Comparison of ENCODE assay signal across 8 cellular contexts in the genomic region with DNA sequence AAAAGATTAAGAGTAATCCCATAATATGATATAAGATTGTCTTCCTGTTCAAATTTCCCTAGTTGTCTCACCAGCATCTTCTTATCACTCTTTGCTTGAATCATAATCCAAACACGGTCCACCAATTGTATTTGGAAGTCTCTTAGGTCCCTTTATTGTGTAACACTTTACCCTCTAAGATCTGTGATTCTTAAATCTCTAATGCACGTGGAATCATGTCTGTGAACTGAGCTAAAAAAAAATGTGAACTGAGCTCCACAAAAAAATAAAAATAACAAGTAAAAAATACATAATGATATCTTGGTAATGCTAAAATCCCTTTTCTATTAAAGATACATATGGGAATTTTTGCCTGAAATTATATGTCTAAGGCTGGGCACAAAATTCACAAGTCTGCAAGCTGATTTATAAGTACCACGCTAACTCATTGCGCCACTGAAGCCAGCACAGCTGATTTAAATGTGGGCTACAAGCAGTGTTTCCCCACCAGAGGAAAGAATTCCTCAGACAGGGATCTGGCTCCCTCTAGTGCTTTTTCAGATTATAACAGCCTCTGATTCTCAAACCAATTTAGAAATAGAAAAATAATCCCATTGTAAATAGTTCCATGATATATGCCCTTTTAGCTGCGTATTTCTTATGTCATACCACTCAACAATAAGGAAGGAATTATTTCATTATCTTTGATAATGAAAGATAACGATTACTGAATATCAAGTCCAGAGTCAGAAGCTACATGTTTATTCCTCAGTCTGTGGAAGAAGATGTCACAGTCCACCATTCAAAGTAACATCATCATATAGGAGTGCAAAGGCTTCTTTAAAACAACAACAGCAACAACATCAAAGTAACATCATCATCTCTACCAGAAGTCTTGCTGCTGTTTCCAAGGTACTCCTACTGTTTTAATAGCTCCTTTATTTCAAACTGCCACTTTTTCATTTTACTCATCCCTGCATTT. TPM values are rescaled to one million over a fixed set of nuclear protein-coding genes. Genes with fewer than 3 reads are reported as not detected.
A peak's percentile ranks its signal among the peaks of the same experiment; 100 is the strongest.
DNase-seq lines count a peak whose midpoint lies in the region; ATAC-seq and TF ChIP-seq lines count a peak whose summit lies in the region.

No MANE protein-coding gene starts in this region.

- intact Hi-C loops in tibial artery (cut with DNase I; ENCODE audit: low total_unique reads), result loop anchor here (2.0 to 10.0 kb wide), 2 partner anchors 752 to 1644 kb away; a partner anchor contains a TSS

- no peaks in the 10 kb centered on the region for H3K27me3 ChIP-seq in mesenchymal stem cell (ENCODE audit: control insufficient read depth in 1 of 2, insufficient read depth in 1 of 2, low read length in 2 of 2)
- H3K27me3 ChIP-seq in tibial artery, result no peaks in the 10 kb centered on the region

- no peak overlapping the region for H2BK120ac ChIP-seq in mesenchymal stem cell (ENCODE audit: low read depth, low read length)

- no peaks in the 10 kb centered on the region for H3K9me3 ChIP-seq in mesenchymal stem cell (ENCODE audit: control insufficient read depth, low read length)
- no peaks in the 10 kb centered on the region for H3K9me3 ChIP-seq in tibial artery

- H3K9ac ChIP-seq in mesenchymal stem cell (ENCODE audit: low read length), result peak overlapping the region; percentile 68

- peaks cover 12% of the 10 kb centered on the region for H3K27me3 Mint-ChIP-seq in T-helper 2 cell treated with Interferon-gamma antibody and Interleukin-4, amounts not matched to agents 5 μg/mL and 100 μg/mL, for 36 hours (ENCODE audit: low read depth)

- H3K9me3 Mint-ChIP-seq in T-helper 2 cell treated with Interferon-gamma antibody and Interleukin-4, amounts not matched to agents 5 μg/mL and 100 μg/mL, for 36 hours, result no peaks in the 10 kb centered on the region

- no peak overlapping the region for H2AFZ ChIP-seq in mesenchymal stem cell (ENCODE audit: low read depth, low read length)

- H3K79me1 ChIP-seq in mesenchymal stem cell (replicated peaks; ENCODE audit: low read length, poor library complexity, severe bottlenecking), result no peaks in the 10 kb centered on the region

- TF ChIP-seq CTCF in C4-2B (conservative IDR thresholded peaks at IDR 0.05), result peak; percentile 89
- TF ChIP-seq CTCF in tibial artery (IDR thresholded peaks at IDR 0.05), result peak; percentile 91 to 92

- H2BK12ac ChIP-seq in mesenchymal stem cell (ENCODE audit: low read length in 2 of 2), result no peak overlapping the region

- DNase-seq in NCI-H2081 (lab: John Stamatoyannopoulos, UW) (peak; percentile 40 to 57), mesenchymal stem cell (peak; percentile 85), tibial artery (peak in 1 of 2 donors; percentile 72)
- DNase-seq in T-helper 2 cell treated with Interferon-gamma antibody and Interleukin-4, amounts not matched to agents 5 μg/mL and 100 μg/mL, for 36 hours (ENCODE audit: low spot score), result peak; percentile 9
- DNase-seq in effector CD4-positive, alpha-beta T cell, result peak; percentile 20

- no peak overlapping the region for H4K91ac ChIP-seq in mesenchymal stem cell (ENCODE audit: low read length)

- no peak overlapping the region for H3K18ac ChIP-seq in mesenchymal stem cell (ENCODE audit: low read depth in 1 of 2, low read length in 2 of 2)

- no peak overlapping the region for H3K4ac ChIP-seq in mesenchymal stem cell (ENCODE audit: low read depth in 1 of 2, low read length in 2 of 2)

- H3K4me1 ChIP-seq in mesenchymal stem cell (ENCODE audit: control insufficient read depth, insufficient read depth, low read depth, low read length), result no peaks in the 10 kb centered on the region
- peaks cover 0 to 3% (median 0%) of the 10 kb centered on the region in 4 donors for H3K4me1 ChIP-seq in tibial artery

- 18% methylated on average over 4 of the region's 6 CpGs for WGBS in mesenchymal stem cell

- H3K23ac ChIP-seq in mesenchymal stem cell (ENCODE audit: low read length in 2 of 2), result no peak overlapping the region

- H3K36me3 Mint-ChIP-seq in T-helper 2 cell treated with Interferon-gamma antibody and Interleukin-4, amounts not matched to agents 5 μg/mL and 100 μg/mL, for 36 hours (ENCODE audit: low read depth), result no peaks in the 10 kb centered on the region

- no peak overlapping the region for H2BK5ac ChIP-seq in mesenchymal stem cell (ENCODE audit: low read depth, low read length, poor library complexity, severe bottlenecking)

- no peak overlapping the region for H3K27ac ChIP-seq in C4-2B
- H3K27ac ChIP-seq in mesenchymal stem cell (ENCODE audit: low read length, poor library complexity, severe bottlenecking), result no peak overlapping the region
- no peak overlapping the region for H3K27ac ChIP-seq in tibial artery

- H3K36me3 ChIP-seq in mesenchymal stem cell (ENCODE audit: control insufficient read depth in 1 of 2, insufficient read depth in 2 of 2, low read depth in 1 of 2, low read length in 2 of 2) (no peaks in the 10 kb centered on the region), tibial artery (no peaks in the 10 kb centered on the region)

- H3K4me1 Mint-ChIP-seq in T-helper 2 cell treated with Interferon-gamma antibody and Interleukin-4, amounts not matched to agents 5 μg/mL and 100 μg/mL, for 36 hours (ENCODE audit: low read depth), result no peaks in the 10 kb centered on the region

- H3K4me2 ChIP-seq in mesenchymal stem cell (ENCODE audit: low read length, poor library complexity, severe bottlenecking), result no peak overlapping the region

- no peak overlapping the region for H3K4me3 Mint-ChIP-seq in T-helper 2 cell treated with Interferon-gamma antibody and Interleukin-4, amounts not matched to agents 5 μg/mL and 100 μg/mL, for 36 hours

- H3K27ac Mint-ChIP-seq in T-helper 2 cell treated with Interferon-gamma antibody and Interleukin-4, amounts not matched to agents 5 μg/mL and 100 μg/mL, for 36 hours, result no peak overlapping the region

- H2BK15ac ChIP-seq in mesenchymal stem cell (ENCODE audit: low read depth, poor library complexity, severe bottlenecking), result peak overlapping the region; percentile 48

- no peak overlapping the region for H3K4me3 ChIP-seq in mesenchymal stem cell (ENCODE audit: insufficient read depth in 1 of 2, low read depth in 1 of 2, low read length in 2 of 2)
- H3K4me3 ChIP-seq in tibial artery, result no peak overlapping the region

- peak; percentile 77 for ATAC-seq in GM18519 (IDR thresholded peaks at IDR 0.05; ENCODE audit: low FRiP score, unreplicated experiment)
- peak; percentile 67 for ATAC-seq in HG03025 (IDR thresholded peaks at IDR 0.05; ENCODE audit: low FRiP score, unreplicated experiment)

- H4K8ac ChIP-seq in mesenchymal stem cell (ENCODE audit: low read length), result no peak overlapping the region

- H2AK5ac ChIP-seq in mesenchymal stem cell (ENCODE audit: low read length, severe bottlenecking), result no peak overlapping the region

- no peak overlapping the region for H3K14ac ChIP-seq in mesenchymal stem cell (ENCODE audit: low read length in 2 of 2)

RNA-seq across cellular contexts. Expression of a gene that starts 22.9 kb away (rescaled TPM):
- 9.1 TPM for polyA plus RNA-seq in mesenchymal stem cell (2013, experiment 1 of 2)
- polyA plus RNA-seq in mesenchymal stem cell (2013, experiment 2 of 2), result 9.0 TPM

RNA-seq across cellular contexts. Expression of a gene that starts 50.7 kb away (rescaled TPM):
- polyA plus RNA-seq in mesenchymal stem cell (2013, experiment 1 of 2), result 24.1 TPM
- polyA plus RNA-seq in mesenchymal stem cell (2013, experiment 2 of 2), result 27.1 TPM
